8 cellular contexts compared by ENCODE assay signal in the genomic region with DNA sequence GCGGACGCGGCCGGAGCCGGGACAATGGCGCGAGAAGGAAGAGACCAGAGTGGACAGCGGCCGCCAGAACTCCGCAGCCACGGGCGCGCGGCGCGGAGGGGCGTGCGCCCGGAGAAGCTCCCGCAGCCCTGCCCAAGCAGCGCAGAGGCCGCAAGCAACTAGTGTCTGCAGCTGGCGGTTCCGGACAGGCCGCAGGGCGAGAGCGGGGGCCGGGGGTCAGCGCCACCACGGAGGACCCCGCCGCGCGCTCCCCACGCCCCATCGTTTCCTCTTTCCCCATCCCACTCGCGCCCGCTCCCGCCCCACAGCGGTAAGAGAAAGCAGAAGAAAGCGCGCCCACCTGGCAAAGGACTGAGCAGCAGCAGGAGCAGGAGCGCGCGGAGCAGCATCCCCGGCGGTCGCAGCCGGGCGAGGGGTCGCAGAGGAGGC. TPM values are rescaled to one million over a fixed set of nuclear protein-coding genes. Genes with fewer than 3 reads are reported as not detected.
DNase-seq lines count a peak whose midpoint lies in the region; ATAC-seq and TF ChIP-seq lines count a peak whose summit lies in the region.

No MANE protein-coding gene starts in this region.

- DNase-seq in DMS 273 (lab: John Stamatoyannopoulos, UW; ENCODE audit: unreplicated experiment) (peak; percentile 62), DMS 273 treated with DMSO at 0.1 percent for 48 hours (lab: John Stamatoyannopoulos, UW) (no peak), right atrium auricular region (ENCODE audit: low spot score) (no peak), gastrocnemius medialis (no peak), HT-29 (ENCODE audit: low spot score) (no peak), kidney glomerular epithelial cell (lab: John Stamatoyannopoulos, UW) (no peak)
- DNase-seq in Jurkat, Clone E6-1 (ENCODE audit: low read depth, low spot score): no peak
- peak; percentile 14 for DNase-seq in activated T-helper 2 cell treated with anti-CD3 and anti-CD28 coated beads, Interferon-gamma antibody, Interleukin-2, Interleukin-4, amounts not matched to agents 10 μg/mL and 5 μg/mL and 100 μg/mL, durations not matched to agents 14 hours and 24 hours and 36 hours (ENCODE audit: low spot score)

- no peak for TF ChIP-seq POLR2A in gastrocnemius medialis (IDR thresholded peaks at IDR 0.05)

- peak overlapping the region; percentile 74 for H3K4me3 Mint-ChIP-seq in activated T-helper 2 cell treated with anti-CD3 and anti-CD28 coated beads, Interferon-gamma antibody, Interleukin-2, Interleukin-4, amounts not matched to agents 10 μg/mL and 5 μg/mL and 100 μg/mL, durations not matched to agents 14 hours and 24 hours and 36 hours (ENCODE audit: low read depth)

- H3K27me3 ChIP-seq in right atrium auricular region: no peaks in the 10 kb centered on the region
- H3K27me3 ChIP-seq in gastrocnemius medialis: no peaks in the 10 kb centered on the region

- H3K36me3 Mint-ChIP-seq in activated T-helper 2 cell treated with anti-CD3 and anti-CD28 coated beads, Interferon-gamma antibody, Interleukin-2, Interleukin-4, amounts not matched to agents 10 μg/mL and 5 μg/mL and 100 μg/mL, durations not matched to agents 14 hours and 24 hours and 36 hours (ENCODE audit: low read depth): no peaks in the 10 kb centered on the region

- in situ Hi-C loops in gastrocnemius medialis (cut with MboI; ENCODE audit: low sequenced_read_pairs in 4 of 4): no loop called here

- H3K4me1 Mint-ChIP-seq in activated T-helper 2 cell treated with anti-CD3 and anti-CD28 coated beads, Interferon-gamma antibody, Interleukin-2, Interleukin-4, amounts not matched to agents 10 μg/mL and 5 μg/mL and 100 μg/mL, durations not matched to agents 14 hours and 24 hours and 36 hours (ENCODE audit: low read depth): peaks cover 4% of the 10 kb centered on the region

- no peak overlapping the region for H3K27ac Mint-ChIP-seq in activated T-helper 2 cell treated with anti-CD3 and anti-CD28 coated beads, Interferon-gamma antibody, Interleukin-2, Interleukin-4, amounts not matched to agents 10 μg/mL and 5 μg/mL and 100 μg/mL, durations not matched to agents 14 hours and 24 hours and 36 hours

- H3K9me3 Mint-ChIP-seq in activated T-helper 2 cell treated with anti-CD3 and anti-CD28 coated beads, Interferon-gamma antibody, Interleukin-2, Interleukin-4, amounts not matched to agents 10 μg/mL and 5 μg/mL and 100 μg/mL, durations not matched to agents 14 hours and 24 hours and 36 hours: no peaks in the 10 kb centered on the region

- intact Hi-C loops in activated T-helper 2 cell treated with anti-CD3 and anti-CD28 coated beads, Interferon-gamma antibody, Interleukin-2, Interleukin-4, amounts not matched to agents 10 μg/mL and 5 μg/mL and 100 μg/mL, durations not matched to agents 14 hours and 24 hours and 36 hours (cut with micrococcal nuclease): loop anchor here (5.0 kb wide), 2 partner anchors 90 to 155 kb away; a partner anchor contains a TSS
- intact Hi-C loops in gastrocnemius medialis (cut with DNase I; ENCODE audit: low total_unique reads): no loop called here

- ATAC-seq in gastrocnemius medialis: peak; percentile 45 to 54

- peak overlapping the region; percentile 37 to 70 for H3K27ac ChIP-seq in right atrium auricular region
- peak overlapping the region; percentile 47 to 63 (median 54) for H3K27ac ChIP-seq in gastrocnemius medialis

- no peaks in the 10 kb centered on the region for H3K9me3 ChIP-seq in right atrium auricular region
- H3K9me3 ChIP-seq in gastrocnemius medialis: no peaks in the 10 kb centered on the region

- H3K36me3 ChIP-seq in right atrium auricular region (no peaks in the 10 kb centered on the region), gastrocnemius medialis (no peaks in the 10 kb centered on the region)

- TF ChIP-seq CTCF in right atrium auricular region (IDR thresholded peaks at IDR 0.05): no peak
- no peak for TF ChIP-seq CTCF in gastrocnemius medialis (IDR thresholded peaks at IDR 0.05 in 4 of 5, conservative IDR thresholded peaks at IDR 0.05 in 1 of 5)

- H3K27me3 Mint-ChIP-seq in activated T-helper 2 cell treated with anti-CD3 and anti-CD28 coated beads, Interferon-gamma antibody, Interleukin-2, Interleukin-4, amounts not matched to agents 10 μg/mL and 5 μg/mL and 100 μg/mL, durations not matched to agents 14 hours and 24 hours and 36 hours (ENCODE audit: low read depth): peaks cover 38% of the 10 kb centered on the region

- H3K4me1 ChIP-seq in right atrium auricular region (no peaks in the 10 kb centered on the region), gastrocnemius medialis (peaks cover 0 to 14% of the 10 kb centered on the region in 2 donors)

- H3K4me3 ChIP-seq in Jurkat, Clone E6-1 (ENCODE audit: low read length): peak overlapping the region; percentile 31
- H3K4me3 ChIP-seq in right atrium auricular region: peak overlapping the region; percentile 57 to 79
- H3K4me3 ChIP-seq in gastrocnemius medialis: peak overlapping the region; percentile 69 to 80 (median 72)

RNA-seq across cellular contexts. Expression of a gene that starts 0.4 kb away (rescaled TPM):
- 0.73 TPM for polyA plus RNA-seq in Jurkat, Clone E6-1 (2012; ENCODE audit: insufficient read depth, insufficient read length)
- total RNA-seq in activated T-helper 2 cell treated with anti-CD3 and anti-CD28 coated beads, Interferon-gamma antibody, Interleukin-2, Interleukin-4, amounts not matched to agents 10 μg/mL and 5 μg/mL and 100 μg/mL, durations not matched to agents 14 hours and 24 hours and 36 hours: 0.66 and 0.83 TPM in 2 replicates
- total RNA-seq in right atrium auricular region (1 to 10 TPM in 1 of 2 donors, under 1 TPM in 1; 0.44 to 3.3 TPM), gastrocnemius medialis (1 to 10 TPM in 1 of 4 donors, under 1 TPM in 3; 0.05 to 2.0 (median 0.65) TPM)
- not detected in 2 replicates for total RNA-seq in HT-29 (2014; rRNA removed; shearing (Covaris generic))

Comparison
In these comparisons a context has a peak if more than half of its experiments do, and no peak if none do; other contexts are left out.
1. DNase-seq: peak in DMS 273 (single experiment) and activated T-helper 2 cell treated with anti-CD3 and anti-CD28 coated beads, Interferon-gamma antibody, Interleukin-2, Interleukin-4, amounts not matched to agents 10 μg/mL and 5 μg/mL and 100 μg/mL, durations not matched to agents 14 hours and 24 hours and 36 hours (single experiment); none in DMS 273 treated with DMSO at 0.1 percent for 48 hours (single experiment), Jurkat, Clone E6-1 (single experiment), right atrium auricular region (single experiment), gastrocnemius medialis (0 of 2), HT-29 (single experiment) and kidney glomerular epithelial cell (single experiment).
2. Peak in every context shown above with its lines, with median percentiles within 50 percentile points of each other: H3K4me3 ChIP-seq.